In genomic region chr18:21450503-21450902, GRCh38 we compare ENCODE assay signal across 19 cellular contexts.
"Had no signal": no experiment of that assay in that cellular context is flagged by ENCODE, and none has a peak within 500 bp of the region (broad histone marks: within the 10 kb centered on the region; RNA-seq: fewer than 3 reads in every experiment).

No MANE protein-coding gene starts in this region.

- H3K9me3 ChIP-seq: colonic mucosa, esophagus muscularis mucosa, heart right ventricle, left lung, lower lobe of right lung, mucosa of descending colon had no signal

- H3K27me3 Mint-ChIP-seq: dendritic cell treated with granulocyte-macrophage colony-stimulating factor and Interleukin-4, amounts not matched to agents 40 ng/mL and 50 ng/mL, for 4 days had no signal

- H3K27ac Mint-ChIP-seq: dendritic cell treated with granulocyte-macrophage colony-stimulating factor and Interleukin-4, amounts not matched to agents 40 ng/mL and 50 ng/mL, for 4 days; effector memory CD8-positive, alpha-beta T cell; endodermal cell; mesothelial cell of epicardium had no signal

- H3K4me3 Mint-ChIP-seq: dendritic cell treated with granulocyte-macrophage colony-stimulating factor and Interleukin-4, amounts not matched to agents 40 ng/mL and 50 ng/mL, for 4 days; effector memory CD8-positive, alpha-beta T cell; endodermal cell; mesothelial cell of epicardium had no signal

- H3K9me3 Mint-ChIP-seq: dendritic cell treated with granulocyte-macrophage colony-stimulating factor and Interleukin-4, amounts not matched to agents 40 ng/mL and 50 ng/mL, for 4 days; effector memory CD8-positive, alpha-beta T cell; endodermal cell; mesothelial cell of epicardium had no signal

- H3K27me3 ChIP-seq: colonic mucosa, esophagus muscularis mucosa, foreskin keratinocyte, heart right ventricle, left lung had no signal

- H3K27ac ChIP-seq: colonic mucosa, foreskin keratinocyte, heart right ventricle, left lung, lower lobe of right lung had no signal

- H3K4me3 ChIP-seq: colonic mucosa, esophagus muscularis mucosa, heart right ventricle, left lung, lower lobe of right lung, mucosa of descending colon had no signal

- ATAC-seq: effector memory CD8-positive, alpha-beta T cell; foreskin keratinocyte; left lung; left ventricle myocardium superior; lower lobe of right lung; mucosa of descending colon had no signal

- H3K4me1 ChIP-seq: colonic mucosa, foreskin keratinocyte, lower lobe of right lung had no signal

- H3K36me3 ChIP-seq: colonic mucosa, esophagus muscularis mucosa, heart right ventricle, left lung, lower lobe of right lung had no signal

- DNase-seq: colonic mucosa; cortex of kidney; effector CD8-positive, alpha-beta T cell; effector memory CD8-positive, alpha-beta T cell; endodermal cell; foreskin keratinocyte; glutamatergic neuron; head of caudate nucleus; heart right ventricle; hippocampal formation; left cardiac atrium; left lung; left ventricle myocardium superior; lower lobe of right lung; mesenchymal stem cell; mucosa of descending colon had no signal
